In genomic region chr12:5434647-5434968, GRCh38 we compare ENCODE assay signal across 1 cellular context.
TF ChIP-seq lines count a peak whose summit lies in the region.

No MANE protein-coding gene starts in this region.

TF ChIP-seq in H1, 55 proteins besides CTCF, POLR2A, EP300 and RAD21:
- no peak for TF ChIP-seq NANOG (IDR thresholded peaks at IDR 0.05; ENCODE audit: insufficient read depth, low read depth, low read length, poor library complexity, severe bottlenecking)
- TF ChIP-seq BRCA1 (IDR thresholded peaks at IDR 0.05; ENCODE audit: low read depth, low read length), result no peak
- no peak for TF ChIP-seq GTF2F1 (IDR thresholded peaks at IDR 0.05; ENCODE audit: borderline replicate concordance, low read depth, low read length)
